ENCODE assay signal across 1 cellular context in genomic region chr17:73092518-73093135, GRCh38.
TF ChIP-seq lines count a peak whose summit lies in the region.

TSS of gene SLC39A11 (minus strand) at chr17:73092688. CDS start at chr17:73088764, 3,924 bp downstream.

TF ChIP-seq in H1, 55 proteins besides CTCF, POLR2A, EP300 and RAD21:
- TF ChIP-seq SUZ12 (IDR thresholded peaks at IDR 0.05; ENCODE audit: low read length) (no peak), USF2 (IDR thresholded peaks at IDR 0.05; ENCODE audit: low read length) (peak; percentile 74), SIN3A (conservative IDR thresholded peaks at IDR 0.05 in 1 of 2, IDR thresholded peaks at IDR 0.05 in 1 of 2; ENCODE audit: low read depth in 1 of 2, low read length in 2 of 2) (peak; percentile 90 to 94; a peak in 2 of 4 replicates), SIX5 (IDR thresholded peaks at IDR 0.05; ENCODE audit: low read depth, low read length) (no peak), TEAD4 (IDR thresholded peaks at IDR 0.05; ENCODE audit: low read depth, low read length) (no peak), CBX8 (IDR thresholded peaks at IDR 0.05; ENCODE audit: borderline replicate concordance, low read depth, low read length) (no peak), ATF3 (IDR thresholded peaks at IDR 0.05; ENCODE audit: insufficient read depth, low read depth, low read length) (0 out of 2 replicates have a peak, but pooled peaks have one; percentile 25), SAP30 (IDR thresholded peaks at IDR 0.05; ENCODE audit: insufficient read depth, insufficient replicate concordance, low read length) (no peak), JUN (IDR thresholded peaks at IDR 0.05; ENCODE audit: low read depth, low read length) (no peak), CHD7 (IDR thresholded peaks at IDR 0.05; ENCODE audit: insufficient replicate concordance, low read length) (no peak), ZNF274 (IDR thresholded peaks at IDR 0.05; ENCODE audit: borderline replicate concordance, extremely low read depth, low read length) (no peak), FOSL1 (IDR thresholded peaks at IDR 0.05; ENCODE audit: insufficient read depth, low read depth, low read length) (no peak), GTF2F1 (IDR thresholded peaks at IDR 0.05; ENCODE audit: borderline replicate concordance, low read depth, low read length) (no peak), TBP (IDR thresholded peaks at IDR 0.05; ENCODE audit: low read depth, low read length) (no peak), BCL11A (IDR thresholded peaks at IDR 0.05; ENCODE audit: low read depth in 2 of 2, low read length in 2 of 2) (no peak), KDM4A (IDR thresholded peaks at IDR 0.05; ENCODE audit: low read depth, low read length, severe bottlenecking) (peak; percentile 78), TAF7 (optimal IDR thresholded peaks at IDR 0.05; ENCODE audit: borderline replicate concordance, low read depth, low read length) (no peak), YY1 (IDR thresholded peaks at IDR 0.05; ENCODE audit: low read depth, low read length) (no peak), KDM1A (IDR thresholded peaks at IDR 0.05; ENCODE audit: borderline replicate concordance, low read length) (no peak), RFX5 (IDR thresholded peaks at IDR 0.05; ENCODE audit: borderline replicate concordance, low read depth, low read length) (no peak), NRF1 (IDR thresholded peaks at IDR 0.05; ENCODE audit: low read depth, low read length) (no peak), KDM5A (IDR thresholded peaks at IDR 0.05; ENCODE audit: low read length) (no peak), TAF1 (IDR thresholded peaks at IDR 0.05; ENCODE audit: low read depth, low read length) (no peak), MAFK (IDR thresholded peaks at IDR 0.05; ENCODE audit: low read depth, low read length) (no peak), BACH1 (IDR thresholded peaks at IDR 0.05; ENCODE audit: low read length) (no peak), TCF12 (IDR thresholded peaks at IDR 0.05; ENCODE audit: low read depth, low read length) (no peak), ATF2 (IDR thresholded peaks at IDR 0.05; ENCODE audit: low read length) (no peak), POU5F1 (IDR thresholded peaks at IDR 0.05; ENCODE audit: low read depth, low read length) (no peak), HDAC6 (IDR thresholded peaks at IDR 0.05; ENCODE audit: low read depth, low read length) (no peak), NANOG (IDR thresholded peaks at IDR 0.05; ENCODE audit: insufficient read depth, low read depth, low read length, poor library complexity, severe bottlenecking) (no peak), MAX (IDR thresholded peaks at IDR 0.05) (peak; percentile 98), SP1 (IDR thresholded peaks at IDR 0.05; ENCODE audit: low read depth, low read length) (peak; percentile 56; the same call in 1 of the 2 replicates), CBX5 (IDR thresholded peaks at IDR 0.05; ENCODE audit: low read depth, low read length) (no peak), CHD2 (IDR thresholded peaks at IDR 0.05; ENCODE audit: low read length) (no peak), SP2 (IDR thresholded peaks at IDR 0.05; ENCODE audit: low read length) (no peak), RXRA (IDR thresholded peaks at IDR 0.05; ENCODE audit: insufficient read depth, low read depth, low read length) (no peak), E2F6 (IDR thresholded peaks at IDR 0.05) (peak; percentile 82), CEBPB (IDR thresholded peaks at IDR 0.05; ENCODE audit: low read depth, low read length) (no peak), SIRT6 (IDR thresholded peaks at IDR 0.05; ENCODE audit: low read length) (no peak), PHF8 (conservative IDR thresholded peaks at IDR 0.05; ENCODE audit: low read depth, low read length) (peak; percentile 53; the same call in 1 of the 2 replicates), BRCA1 (IDR thresholded peaks at IDR 0.05; ENCODE audit: low read depth, low read length) (no peak), JUND (IDR thresholded peaks at IDR 0.05; ENCODE audit: low read length) (no peak), ASH2L (IDR thresholded peaks at IDR 0.05; ENCODE audit: low read length) (peak; percentile 51), GABPA (IDR thresholded peaks at IDR 0.05; ENCODE audit: borderline replicate concordance, insufficient read depth, low read length) (no peak), EGR1 (IDR thresholded peaks at IDR 0.05; ENCODE audit: borderline replicate concordance, low read depth, low read length) (no peak), CREB1 (IDR thresholded peaks at IDR 0.05) (peak; percentile 62; the same call in 1 of the 2 replicates), EZH2 (IDR thresholded peaks at IDR 0.05; ENCODE audit: low read depth, low read length, severe bottlenecking) (no peak), SP4 (IDR thresholded peaks at IDR 0.05; ENCODE audit: low read length) (peak; percentile 53; the same call in 1 of the 2 replicates), SRF (IDR thresholded peaks at IDR 0.05; ENCODE audit: low read depth, low read length) (no peak), RNF2 (IDR thresholded peaks at IDR 0.05; ENCODE audit: borderline replicate concordance, low read depth, low read length, missing control alignments, poor library complexity, severe bottlenecking) (no peak), RBBP5 (IDR thresholded peaks at IDR 0.05; ENCODE audit: borderline replicate concordance, low read depth, low read length) (peak; percentile 56; the same call in 1 of the 2 replicates), POLR2AphosphoS5 (IDR thresholded peaks at IDR 0.05; ENCODE audit: low read depth, low read length) (no peak), CHD1 (IDR thresholded peaks at IDR 0.05; ENCODE audit: low read depth, low read length) (no peak), CTBP2 (IDR thresholded peaks at IDR 0.05; ENCODE audit: borderline replicate concordance, insufficient read depth, insufficient read length, low read length) (no peak), HDAC2 (IDR thresholded peaks at IDR 0.05; ENCODE audit: borderline replicate concordance in 1 of 2, low read depth in 2 of 2, low read length in 2 of 2) (no peak; a peak in 1 of 4 replicates)
